14 cellular contexts compared by ENCODE assay signal in the genomic region with DNA sequence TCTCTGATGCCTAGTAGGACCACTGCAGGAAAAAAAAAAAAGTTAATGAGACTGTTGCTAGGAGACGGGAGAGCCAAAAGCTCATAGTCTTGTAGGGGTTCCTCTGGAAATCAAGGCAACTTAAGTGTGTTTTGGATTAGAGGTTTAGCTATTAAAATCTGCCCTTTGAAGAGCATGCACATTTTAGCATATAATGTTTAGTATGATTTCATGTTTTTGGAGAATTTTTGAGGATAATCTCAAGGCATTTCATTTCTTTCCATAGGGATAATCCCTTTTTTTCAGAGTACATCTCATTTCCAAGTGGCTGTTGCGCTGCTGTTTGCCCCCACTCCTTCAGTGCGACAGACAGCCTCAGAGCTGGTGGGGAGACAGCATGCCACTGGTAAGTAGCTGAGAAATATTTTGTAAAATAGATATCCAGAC. TPM values are rescaled to one million over a fixed set of nuclear protein-coding genes. Genes with fewer than 3 reads are reported as not detected.
DNase-seq lines count a peak whose midpoint lies in the region; ATAC-seq, FAIRE-seq and TF ChIP-seq lines count a peak whose summit lies in the region.
"Had no signal": no experiment of that assay in that cellular context is flagged by ENCODE, and none has a peak within 500 bp of the region (broad histone marks: within the 10 kb centered on the region; RNA-seq: fewer than 3 reads in every experiment).

Gene LINC00632, plus strand, starts transcription at position 339 of the 426 bp plus-strand sequence.

- no peaks in the 10 kb centered on the region for H3K9me3 Mint-ChIP-seq in HFFc6
- H3K9me3 Mint-ChIP-seq: central memory CD8-positive, alpha-beta T cell had no signal

- TF ChIP-seq POLR2A in H54 (IDR thresholded peaks at IDR 0.05; ENCODE audit: low read depth, low read length) = no peak

- no peak for DNase-seq in HFFc6
- peak; percentile 65 for DNase-seq in cerebellum (ENCODE audit: low spot score)
- DNase-seq in left colon = no peak
- DNase-seq in skeletal muscle cell (ENCODE audit: low read depth) = no peak
- no peak for DNase-seq in H54 (ENCODE audit: insufficient read length, low spot score)
- no peak for DNase-seq in stimulated activated CD8-positive, alpha-beta memory T cell treated with anti-CD3 and anti-CD28 coated beads, Interleukin-4, amount 100 ng/mL, for 48 hours
- DNase-seq in activated gamma-delta T cell treated with Interleukin-2 at 50 U/mL for 16 hours = no peak
- DNase-seq in GM19240 (ENCODE audit: insufficient read length, low spot score) = no peak
- DNase-seq: activated CD4-positive, CD25-positive, alpha-beta regulatory T cell treated with anti-CD3 and anti-CD28 coated beads, Interleukin-2, amount 50 U/mL, for 72 hours; Caco-2; OCI-M1; stimulated activated CD4-positive, alpha-beta T cell treated with anti-CD3 and anti-CD28 coated beads, Interleukin-4, amount 100 ng/mL, for 24 hours had no signal

- no peak within 1 kb of the TSS for H3K27ac Mint-ChIP-seq in HFFc6

- no peaks in the 10 kb centered on the region for H3K4me1 Mint-ChIP-seq in HFFc6 (ENCODE audit: low read depth)
- H3K4me1 Mint-ChIP-seq: central memory CD8-positive, alpha-beta T cell had no signal

- no peak for FAIRE-seq in H54 (lab: Jason Lieb, UNC)
- FAIRE-seq: keratinocyte had no signal

- intact Hi-C loops in left colon (cut with DNase I, micrococcal nuclease) = no loop called here

- H3K4me3 ChIP-seq in skeletal muscle cell (ENCODE audit: low read depth, low read length) = peak within 1 kb of the TSS; percentile 38

- TF ChIP-seq CTCF in HFFc6 (IDR thresholded peaks at IDR 0.05) = no peak

- no peak for ATAC-seq in left colon

- H3K4me3 Mint-ChIP-seq in HFFc6 = 0 out of 2 replicates have a peak within 1 kb of the TSS, but pooled peaks have one; percentile 17
- H3K4me3 Mint-ChIP-seq: central memory CD8-positive, alpha-beta T cell had no signal

- no peaks in the 10 kb centered on the region for H3K36me3 Mint-ChIP-seq in HFFc6 (ENCODE audit: low read depth)

- peaks cover 2% of the 10 kb centered on the region for H3K27me3 Mint-ChIP-seq in HFFc6 (ENCODE audit: insufficient read depth)
- H3K27me3 Mint-ChIP-seq: central memory CD8-positive, alpha-beta T cell had no signal

RNA-seq across cellular contexts. Expression of gene LINC00632, which starts in this region (rescaled TPM):
- total RNA-seq in HFFc6 (2021; fragmentation: NEBNext Ultra II Directional; extraction: Animal tissue kit (Norgen Biotek cat#: 25700)) = 100 to 1,000 TPM; 115 to 236 (median 155) TPM
- total RNA-seq in cerebellum = 237 TPM
- 10 to 100 TPM; 32.1 to 72.8 TPM for total RNA-seq in left colon
- total RNA-seq: Caco-2 had no signal
